ENCODE assay signal across 1 cellular context in the genomic region with DNA sequence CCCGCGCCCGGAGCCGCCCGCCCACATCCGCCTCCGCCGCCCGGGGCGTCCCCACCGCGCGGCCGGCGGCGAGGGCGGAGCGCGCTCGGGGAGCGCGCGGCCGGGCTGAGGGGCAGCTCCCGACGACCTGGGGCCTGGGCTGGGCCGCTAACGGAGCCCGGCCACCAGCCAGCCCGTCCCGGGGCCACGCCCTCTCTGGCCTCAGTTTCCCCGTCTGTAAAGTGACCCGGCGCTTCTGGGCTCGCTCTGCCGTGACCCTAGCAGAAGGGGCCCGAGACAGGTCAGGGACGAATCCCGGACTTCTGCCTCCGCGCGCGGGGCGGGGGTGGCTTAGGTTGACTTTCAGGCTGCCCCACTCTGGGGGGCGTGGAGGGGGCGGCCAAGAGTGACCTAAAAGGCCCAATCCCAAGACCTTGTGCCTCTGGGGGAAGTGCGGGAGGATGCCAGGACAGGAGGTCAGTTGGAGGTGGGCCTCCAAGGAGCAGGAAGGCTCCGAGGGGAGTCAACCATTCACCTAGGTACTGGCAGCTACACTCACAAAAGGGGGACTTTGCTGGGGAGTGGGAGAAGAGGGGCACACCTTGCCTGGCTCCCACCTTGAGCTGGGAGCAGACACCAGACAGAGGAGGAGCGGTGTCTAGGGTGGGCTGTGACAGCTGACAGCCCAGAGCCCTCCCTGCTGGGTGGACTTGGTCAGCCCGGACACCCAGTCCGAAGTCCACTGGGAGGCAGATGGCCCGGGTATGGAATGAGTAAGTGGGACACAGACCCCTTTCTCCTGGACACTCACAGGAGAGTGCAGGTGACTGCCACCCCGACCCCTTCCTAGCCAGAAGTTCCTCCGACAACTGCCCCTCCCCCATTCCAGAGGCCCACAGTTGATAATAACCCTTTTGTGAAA.
TF ChIP-seq lines count a peak whose summit lies in the region.

No MANE protein-coding gene starts in this region.

TF ChIP-seq in IMR-90, 13 proteins besides CTCF, POLR2A, EP300 and RAD21:
- no peak for TF ChIP-seq MXI1 (IDR thresholded peaks at IDR 0.05; ENCODE audit: borderline replicate concordance, low read depth, low read length)
- TF ChIP-seq BHLHE40 (IDR thresholded peaks at IDR 0.05; ENCODE audit: low read depth, low read length) = no peak
- TF ChIP-seq SMC3 (IDR thresholded peaks at IDR 0.05; ENCODE audit: low read depth, low read length) = no peak
- TF ChIP-seq, protein P1, sequence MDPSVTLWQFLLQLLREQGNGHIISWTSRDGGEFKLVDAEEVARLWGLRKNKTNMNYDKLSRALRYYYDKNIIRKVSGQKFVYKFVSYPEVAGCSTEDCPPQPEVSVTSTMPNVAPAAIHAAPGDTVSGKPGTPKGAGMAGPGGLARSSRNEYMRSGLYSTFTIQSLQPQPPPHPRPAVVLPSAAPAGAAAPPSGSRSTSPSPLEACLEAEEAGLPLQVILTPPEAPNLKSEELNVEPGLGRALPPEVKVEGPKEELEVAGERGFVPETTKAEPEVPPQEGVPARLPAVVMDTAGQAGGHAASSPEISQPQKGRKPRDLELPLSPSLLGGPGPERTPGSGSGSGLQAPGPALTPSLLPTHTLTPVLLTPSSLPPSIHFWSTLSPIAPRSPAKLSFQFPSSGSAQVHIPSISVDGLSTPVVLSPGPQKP (IDR thresholded peaks at IDR 0.05; ENCODE audit: borderline replicate concordance, low read depth, low read length) = no peak
- no peak for TF ChIP-seq RCOR1 (IDR thresholded peaks at IDR 0.05; ENCODE audit: insufficient replicate concordance, low read length)
- TF ChIP-seq CEBPB (IDR thresholded peaks at IDR 0.05; ENCODE audit: low read depth, low read length) = no peak
TF ChIP-seq in IMR-90: peak in this region for 0.
